In genomic region chr17:20127660-20128413, GRCh38 we compare ENCODE assay signal across 15 cellular contexts.
A peak's percentile ranks its signal among the peaks of the same experiment; 100 is the strongest.
DNase-seq lines count a peak whose midpoint lies in the region; ATAC-seq and TF ChIP-seq lines count a peak whose summit lies in the region.
"Had no signal": no experiment of that assay in that cellular context is flagged by ENCODE, and none has a peak within 500 bp of the region (broad histone marks: within the 10 kb centered on the region; RNA-seq: fewer than 3 reads in every experiment).

No MANE protein-coding gene starts in this region.

- H3K9me3 Mint-ChIP-seq in activated T-helper 17 cell treated with anti-CD3 and anti-CD28 coated beads, Interleukin-2, amount 50 U/mL, for 72 hours, result no peaks in the 10 kb centered on the region
- H3K9me3 Mint-ChIP-seq: activated T-cell treated with anti-CD3 and anti-CD28 coated beads, Interleukin-2, amount 50 U/mL, for 72 hours had no signal

- no peak for ATAC-seq in activated T-helper 17 cell treated with anti-CD3 and anti-CD28 coated beads, Interleukin-2, amount 50 U/mL, for 72 hours (replicated peaks)
- ATAC-seq in right cardiac atrium, result no peak
- ATAC-seq: activated T-cell treated with anti-CD3 and anti-CD28 coated beads, Interleukin-2, amount 50 U/mL, for 72 hours had no signal

- H3K9me3 ChIP-seq in mesodermal cell (ENCODE audit: control insufficient read depth, low read length) (no peaks in the 10 kb centered on the region), right cardiac atrium (ENCODE audit: control insufficient read depth, low read length) (no peaks in the 10 kb centered on the region)
- H3K9me3 ChIP-seq: ovary had no signal

- H3K4me1 ChIP-seq in mesodermal cell (ENCODE audit: control insufficient read depth, insufficient read depth, low read length, poor library complexity, severe bottlenecking) (peaks cover 10% of the 10 kb centered on the region), right cardiac atrium (ENCODE audit: control insufficient read depth, insufficient read depth, low read length) (no peaks in the 10 kb centered on the region)

- no peak overlapping the region for H3K27ac Mint-ChIP-seq in activated T-helper 17 cell treated with anti-CD3 and anti-CD28 coated beads, Interleukin-2, amount 50 U/mL, for 72 hours
- H3K27ac Mint-ChIP-seq: activated T-cell treated with anti-CD3 and anti-CD28 coated beads, Interleukin-2, amount 50 U/mL, for 72 hours had no signal

- H3K4me3 Mint-ChIP-seq in activated T-helper 17 cell treated with anti-CD3 and anti-CD28 coated beads, Interleukin-2, amount 50 U/mL, for 72 hours, result no peak overlapping the region
- H3K4me3 Mint-ChIP-seq: activated T-cell treated with anti-CD3 and anti-CD28 coated beads, Interleukin-2, amount 50 U/mL, for 72 hours had no signal

- H3K4me1 Mint-ChIP-seq in activated T-helper 17 cell treated with anti-CD3 and anti-CD28 coated beads, Interleukin-2, amount 50 U/mL, for 72 hours, result no peaks in the 10 kb centered on the region

- intact Hi-C loops in right cardiac atrium (cut with DNase I), result loop anchor here in 1 of 4 donors (10.0 kb wide), 1 partner anchor 97 kb away; no protein-coding TSS in a partner anchor

- H3K4me3 ChIP-seq in AG09309 (ENCODE audit: control insufficient read depth, low read depth, low read length), result no peak overlapping the region
- H3K4me3 ChIP-seq in choroid plexus epithelial cell (ENCODE audit: low read depth, low read length), result no peak overlapping the region
- H3K4me3 ChIP-seq in mesodermal cell (ENCODE audit: extremely low read depth, insufficient read depth, low read length, poor library complexity, severe bottlenecking), result no peak overlapping the region
- H3K4me3 ChIP-seq in right cardiac atrium (ENCODE audit: low read length), result no peak overlapping the region
- H3K4me3 ChIP-seq: ovary had no signal

- no peaks in the 10 kb centered on the region for H3K36me3 Mint-ChIP-seq in activated T-helper 17 cell treated with anti-CD3 and anti-CD28 coated beads, Interleukin-2, amount 50 U/mL, for 72 hours (ENCODE audit: low read depth)

- H3K36me3 ChIP-seq in mesodermal cell (ENCODE audit: control insufficient read depth, insufficient read depth, low read length), result no peaks in the 10 kb centered on the region
- H3K36me3 ChIP-seq: ovary had no signal

- no peaks in the 10 kb centered on the region for H3K27me3 ChIP-seq in right cardiac atrium (ENCODE audit: control insufficient read depth, insufficient read depth)
- H3K27me3 ChIP-seq: ovary had no signal

- no peaks in the 10 kb centered on the region for H3K27me3 Mint-ChIP-seq in activated T-helper 17 cell treated with anti-CD3 and anti-CD28 coated beads, Interleukin-2, amount 50 U/mL, for 72 hours

- WGBS in mesodermal cell (ENCODE audit: insufficient coverage in 2 of 2), 2 experiments, result 77 to 100% methylated on average over 1 of the region's 2 CpGs
- 59% methylated on average over 2 of the region's 2 CpGs for WGBS in right cardiac atrium

- DNase-seq in AG09309 (ENCODE audit: low read depth), result peak; percentile 17
- DNase-seq in HPDE6-E6E7 (ENCODE audit: extremely low spot score), result peak; percentile 29
- DNase-seq in choroid plexus epithelial cell (ENCODE audit: low read depth), result peak; percentile 59
- DNase-seq in GDM1 (lab: John Stamatoyannopoulos, UW), result no peak
- DNase-seq in activated naive CD4-positive, alpha-beta T cell treated with anti-CD3 and anti-CD28 coated beads, Interleukin-2, amount 50 U/mL, for 16 hours, result no peak
- DNase-seq in right cardiac atrium, result no peak
- DNase-seq: activated CD4-positive, alpha-beta T cell treated with anti-CD3 and anti-CD28 coated beads, Interleukin-2, amount 50 U/mL, for 1 hour; activated T-cell treated with anti-CD3 and anti-CD28 coated beads, Interleukin-2, amount 50 U/mL, for 72 hours; aorta; MM.1S; NCI-H2081 treated with DMSO at 0.1 percent for 48 hours; ovary had no signal

- H3K27ac ChIP-seq in mesodermal cell (ENCODE audit: low read depth, low read length, severe bottlenecking), result peak overlapping the region; percentile 81
- H3K27ac ChIP-seq in right cardiac atrium (ENCODE audit: low read length), result no peak overlapping the region
- H3K27ac ChIP-seq: C4-2B, ovary had no signal

- TF ChIP-seq CTCF in AG09309 (IDR thresholded peaks at IDR 0.05; ENCODE audit: control insufficient read depth, insufficient read depth, low read depth, low read length, missing control alignments) (no peak), choroid plexus epithelial cell (conservative IDR thresholded peaks at IDR 0.05; ENCODE audit: low read depth, low read length) (no peak)

Comparison
In these comparisons a context has a peak if more than half of its experiments do, and no peak if none do; other contexts are left out.
1. DNase-seq: peak in AG09309 (single experiment), HPDE6-E6E7 (single experiment) and choroid plexus epithelial cell (single experiment); none in GDM1 (single experiment), activated naive CD4-positive, alpha-beta T cell treated with anti-CD3 and anti-CD28 coated beads, Interleukin-2, amount 50 U/mL, for 16 hours (single experiment) and right cardiac atrium (0 of 3).